ENCODE assay signal across 16 cellular contexts in the genomic region with DNA sequence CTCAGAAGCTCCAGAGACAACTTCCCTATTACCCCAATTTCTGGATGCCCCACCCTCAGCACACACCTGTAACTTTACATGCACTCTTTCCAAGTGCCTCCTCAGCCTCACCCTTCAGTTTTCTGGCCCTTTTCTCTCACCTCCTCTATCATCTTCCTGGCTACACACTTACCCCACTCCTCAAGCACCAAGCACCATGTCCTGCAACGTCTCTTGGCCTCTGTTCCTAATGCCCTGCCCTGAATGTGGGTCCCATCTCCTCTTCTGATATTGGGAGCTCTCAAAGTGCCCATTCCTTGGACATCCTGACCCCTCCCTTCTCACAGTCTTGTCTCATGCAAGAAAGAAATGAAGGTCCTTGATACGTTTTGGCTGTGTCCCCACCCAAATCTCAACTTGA. TPM values are rescaled to one million over a fixed set of nuclear protein-coding genes. Genes with fewer than 3 reads are reported as not detected.
DNase-seq lines count a peak whose midpoint lies in the region; ATAC-seq and TF ChIP-seq lines count a peak whose summit lies in the region.
"Had no signal": no experiment of that assay in that cellular context is flagged by ENCODE, and none has a peak within 500 bp of the region (broad histone marks: within the 10 kb centered on the region; RNA-seq: fewer than 3 reads in every experiment).

No MANE protein-coding gene starts in this region.

- H3K27me3 Mint-ChIP-seq in activated CD8-positive, alpha-beta memory T cell treated with anti-CD3 and anti-CD28 coated beads, Interleukin-2, amount 10 ng/mL, durations not matched to agents 7 days and 5 days, result peaks cover 39% of the 10 kb centered on the region
- H3K27me3 Mint-ChIP-seq in endodermal cell (ENCODE audit: insufficient read depth), result peaks cover 68% of the 10 kb centered on the region

- H3K36me3 Mint-ChIP-seq in activated CD8-positive, alpha-beta memory T cell treated with anti-CD3 and anti-CD28 coated beads, Interleukin-2, amount 10 ng/mL, durations not matched to agents 7 days and 5 days, result no peaks in the 10 kb centered on the region
- H3K36me3 Mint-ChIP-seq in endodermal cell (ENCODE audit: low read depth), result no peaks in the 10 kb centered on the region
- H3K36me3 Mint-ChIP-seq: CD14-positive monocyte; CD8-positive, alpha-beta T cell had no signal

- peak; percentile 15 for DNase-seq in activated CD8-positive, alpha-beta memory T cell treated with anti-CD3 and anti-CD28 coated beads, Interleukin-2, amount 10 ng/mL, durations not matched to agents 7 days and 5 days
- DNase-seq in endodermal cell (peak; percentile 25), mesenteric fat pad (ENCODE audit: low spot score) (peak; percentile 28), vagina (ENCODE audit: extremely low spot score in 2 of 2) (peak; percentile 28 to 54), amniotic stem cell (lab: John Stamatoyannopoulos, UW) (no peak)
- DNase-seq: COR-L47, DMS153, DMS79 treated with DMSO at 0.1 percent for 48 hours, EL had no signal

- H3K9me3 Mint-ChIP-seq in activated CD8-positive, alpha-beta memory T cell treated with anti-CD3 and anti-CD28 coated beads, Interleukin-2, amount 10 ng/mL, durations not matched to agents 7 days and 5 days (ENCODE audit: low read depth), result no peaks in the 10 kb centered on the region
- no peaks in the 10 kb centered on the region for H3K9me3 Mint-ChIP-seq in endodermal cell
- H3K9me3 Mint-ChIP-seq: CD8-positive, alpha-beta T cell had no signal

- 83 to 91% methylated on average over 2 of the region's 2 CpGs for WGBS in endodermal cell (ENCODE audit: insufficient coverage in 1 of 2, insufficient read length in 1 of 2), 2 experiments

- no peak overlapping the region for H3K27ac Mint-ChIP-seq in activated CD8-positive, alpha-beta memory T cell treated with anti-CD3 and anti-CD28 coated beads, Interleukin-2, amount 10 ng/mL, durations not matched to agents 7 days and 5 days
- no peak overlapping the region for H3K27ac Mint-ChIP-seq in endodermal cell
- H3K27ac Mint-ChIP-seq: CD14-positive monocyte; CD8-positive, alpha-beta T cell had no signal

- H3K27ac ChIP-seq in endodermal cell (ENCODE audit: low read depth, low read length), result no peak overlapping the region
- H3K27ac ChIP-seq in vagina, result no peak overlapping the region
- H3K27ac ChIP-seq: A549 had no signal

- no peaks in the 10 kb centered on the region for H3K4me1 ChIP-seq in endodermal cell (ENCODE audit: control insufficient read depth, insufficient read depth, low read length)
- H3K4me1 ChIP-seq in vagina, result no peaks in the 10 kb centered on the region

- H3K4me1 Mint-ChIP-seq in activated CD8-positive, alpha-beta memory T cell treated with anti-CD3 and anti-CD28 coated beads, Interleukin-2, amount 10 ng/mL, durations not matched to agents 7 days and 5 days, result no peaks in the 10 kb centered on the region
- H3K4me1 Mint-ChIP-seq in endodermal cell, result peaks cover 6% of the 10 kb centered on the region
- H3K4me1 Mint-ChIP-seq: CD14-positive monocyte had no signal

- no peak overlapping the region for H3K4me3 Mint-ChIP-seq in activated CD8-positive, alpha-beta memory T cell treated with anti-CD3 and anti-CD28 coated beads, Interleukin-2, amount 10 ng/mL, durations not matched to agents 7 days and 5 days
- no peak overlapping the region for H3K4me3 Mint-ChIP-seq in endodermal cell
- H3K4me3 Mint-ChIP-seq: CD8-positive, alpha-beta T cell had no signal

- CTCF ChIA-PET in activated CD8-positive, alpha-beta memory T cell treated with anti-CD3 and anti-CD28 coated beads, Interleukin-2, amount 10 ng/mL, durations not matched to agents 7 days and 5 days (lab: Charles Lee), result no interaction called here

- no peak for TF ChIP-seq POLR2A in vagina (IDR thresholded peaks at IDR 0.05)

- intact Hi-C loops in vagina (cut with DNase I), result no loop called here

- H3K36me3 ChIP-seq in endodermal cell (ENCODE audit: control insufficient read depth, insufficient read depth, low read length) (no peaks in the 10 kb centered on the region), vagina (no peaks in the 10 kb centered on the region)

- H3K9ac ChIP-seq in endodermal cell (ENCODE audit: extremely low read depth, low read length, poor library complexity, severe bottlenecking), result no peak overlapping the region

- TF ChIP-seq CTCF in endodermal cell (conservative IDR thresholded peaks at IDR 0.05) (no peak), vagina (IDR thresholded peaks at IDR 0.05) (no peak)

- peaks cover 26% of the 10 kb centered on the region for H3K27me3 ChIP-seq in endodermal cell (ENCODE audit: control insufficient read depth, insufficient read depth, low read length, poor library complexity, severe bottlenecking)
- no peaks in the 10 kb centered on the region for H3K27me3 ChIP-seq in vagina

- ATAC-seq in activated CD8-positive, alpha-beta memory T cell treated with anti-CD3 and anti-CD28 coated beads, Interleukin-2, amount 10 ng/mL, durations not matched to agents 7 days and 5 days, result no peak
- ATAC-seq in activated CD4-positive, CD25-positive, alpha-beta regulatory T cell treated with anti-CD3 and anti-CD28 coated beads, Interleukin-2, amount 50 U/mL, for 24 hours, result no peak
- ATAC-seq in HG03565 (IDR thresholded peaks at IDR 0.05; ENCODE audit: unreplicated experiment), result no peak
- ATAC-seq: A549; CD8-positive, alpha-beta T cell had no signal

- H3K4me3 ChIP-seq in endodermal cell (ENCODE audit: low read length) (no peak overlapping the region), vagina (no peak overlapping the region)
- H3K4me3 ChIP-seq: A549 had no signal

- H3K9me3 ChIP-seq in endodermal cell (ENCODE audit: control insufficient read depth, low read length) (no peaks in the 10 kb centered on the region), vagina (no peaks in the 10 kb centered on the region)
- H3K9me3 ChIP-seq: A549 had no signal

RNA-seq across cellular contexts. Expression of a gene that starts 1.2 kb away (rescaled TPM):
- under 1 TPM in 1 of 2 experiments, not detected in 1; 0.15 TPM for total RNA-seq in activated CD8-positive, alpha-beta memory T cell treated with anti-CD3 and anti-CD28 coated beads, Interleukin-2, amount 10 ng/mL, durations not matched to agents 7 days and 5 days
- total RNA-seq in endodermal cell, result not detected
- not detected for polyA plus RNA-seq in endodermal cell (2013, experiment 1 of 2)
- polyA plus RNA-seq in endodermal cell (2013, experiment 2 of 2), result not detected
- not detected for total RNA-seq in mesenteric fat pad
- not detected for total RNA-seq in vagina
- total RNA-seq: H4 had no signal
- polyA plus RNA-seq: A549, BJ, CD14-positive monocyte had no signal

RNA-seq across cellular contexts. Expression of a gene that starts 18.3 kb away (rescaled TPM):
- not detected for total RNA-seq in activated CD8-positive, alpha-beta memory T cell treated with anti-CD3 and anti-CD28 coated beads, Interleukin-2, amount 10 ng/mL, durations not matched to agents 7 days and 5 days
- not detected for total RNA-seq in endodermal cell
- not detected for polyA plus RNA-seq in endodermal cell (2013, experiment 1 of 2)
- not detected for polyA plus RNA-seq in endodermal cell (2013, experiment 2 of 2)
- total RNA-seq in mesenteric fat pad, result not detected
- not detected for total RNA-seq in vagina
- total RNA-seq: H4 had no signal
- polyA plus RNA-seq: A549, BJ, CD14-positive monocyte had no signal

RNA-seq across cellular contexts. Expression of a gene that starts 26.4 kb away (rescaled TPM):
- not detected for total RNA-seq in activated CD8-positive, alpha-beta memory T cell treated with anti-CD3 and anti-CD28 coated beads, Interleukin-2, amount 10 ng/mL, durations not matched to agents 7 days and 5 days
- total RNA-seq in endodermal cell (not detected), mesenteric fat pad (not detected), vagina (not detected)
- polyA plus RNA-seq in endodermal cell (2013, experiment 1 of 2), result not detected
- polyA plus RNA-seq in endodermal cell (2013, experiment 2 of 2), result not detected
- total RNA-seq: CD8-positive, alpha-beta T cell; H4 had no signal
- polyA plus RNA-seq: A549, BJ, CD14-positive monocyte had no signal

RNA-seq across cellular contexts. Expression of a gene that starts 47.1 kb away (rescaled TPM):
- not detected for total RNA-seq in activated CD8-positive, alpha-beta memory T cell treated with anti-CD3 and anti-CD28 coated beads, Interleukin-2, amount 10 ng/mL, durations not matched to agents 7 days and 5 days
- total RNA-seq in endodermal cell, result not detected
- not detected for polyA plus RNA-seq in endodermal cell (2013, experiment 1 of 2)
- not detected for polyA plus RNA-seq in endodermal cell (2013, experiment 2 of 2)
- total RNA-seq in mesenteric fat pad, result not detected
- total RNA-seq in vagina, result not detected
- total RNA-seq: CD8-positive, alpha-beta T cell; H4 had no signal
- polyA plus RNA-seq: A549, BJ, CD14-positive monocyte had no signal

RNA-seq across cellular contexts. Expression of a gene that starts 51.9 kb away (rescaled TPM):
- total RNA-seq in activated CD8-positive, alpha-beta memory T cell treated with anti-CD3 and anti-CD28 coated beads, Interleukin-2, amount 10 ng/mL, durations not matched to agents 7 days and 5 days, result not detected
- total RNA-seq in endodermal cell (not detected), mesenteric fat pad (not detected), vagina (2.0 TPM)
- polyA plus RNA-seq in endodermal cell (2013, experiment 1 of 2), result not detected
- polyA plus RNA-seq in endodermal cell (2013, experiment 2 of 2), result not detected
- polyA plus RNA-seq: BJ, CD14-positive monocyte had no signal
